13 cellular contexts compared by ENCODE assay signal in the genomic region with DNA sequence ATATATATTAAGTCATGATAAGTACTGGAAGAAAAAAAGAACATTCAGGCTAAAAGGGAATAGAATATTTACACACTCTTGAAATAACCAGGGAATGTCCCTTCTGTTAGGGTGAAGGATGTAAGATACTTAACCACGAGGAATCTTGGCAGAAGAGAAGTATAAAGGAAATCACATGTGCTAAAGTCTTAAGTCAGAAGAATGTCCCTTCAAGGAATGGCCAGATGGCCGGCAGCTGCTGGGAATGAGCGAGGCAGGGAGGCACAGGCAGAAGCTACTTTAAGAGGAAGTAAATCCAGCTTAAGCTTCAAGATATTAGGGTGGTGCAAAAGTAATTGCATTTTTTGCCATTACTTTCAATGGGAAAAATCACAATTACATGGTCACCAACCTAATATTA. TPM values are rescaled to one million over a fixed set of nuclear protein-coding genes. Genes with fewer than 3 reads are reported as not detected.
DNase-seq lines count a peak whose midpoint lies in the region; ATAC-seq, FAIRE-seq and TF ChIP-seq lines count a peak whose summit lies in the region.
"Had no signal": no experiment of that assay in that cellular context is flagged by ENCODE, and none has a peak within 500 bp of the region (broad histone marks: within the 10 kb centered on the region; RNA-seq: fewer than 3 reads in every experiment).

No MANE protein-coding gene starts in this region.

- FAIRE-seq in pancreas (lab: Jason Lieb, UNC), result no peak

- ATAC-seq in pancreas (peak in 3 of 4 donors; percentile 29 to 56 (median 52)), GM18520 (IDR thresholded peaks at IDR 0.05; ENCODE audit: unreplicated experiment) (no peak), HG03432 (IDR thresholded peaks at IDR 0.05; ENCODE audit: unreplicated experiment) (no peak)

- H3K9me3 ChIP-seq in pancreas, result no peaks in the 10 kb centered on the region

- H3K27me3 ChIP-seq in pancreas, result no peaks in the 10 kb centered on the region

- 42 to 66% methylated on average over 3 of the region's 3 CpGs for WGBS in pancreas, 2 donors

- no peaks in the 10 kb centered on the region for H3K4me1 ChIP-seq in pancreas

- DNase-seq in AG08396 (ENCODE audit: low spot score), result peak; percentile 62
- peak; percentile 88 for DNase-seq in NCI-H82 treated with DMSO at 0.1 percent for 48 hours (lab: John Stamatoyannopoulos, UW; ENCODE audit: unreplicated experiment)
- DNase-seq in foreskin fibroblast, result peak; percentile 86 to 94
- peak in 3 of 6 donors; percentile 11 to 26 (median 23) for DNase-seq in pancreas
- DNase-seq in DMS79 treated with DMSO at 0.1 percent for 48 hours (lab: John Stamatoyannopoulos, UW), result no peak
- no peak for DNase-seq in GDM1 (lab: John Stamatoyannopoulos, UW)
- DNase-seq: activated gamma-delta T cell; CD4-positive, alpha-beta memory T cell; effector CD8-positive, alpha-beta T cell; KG1; NCI-H2171 had no signal

- no peak overlapping the region for H3K4me3 ChIP-seq in foreskin fibroblast (ENCODE audit: low read depth in 1 of 2, low read length in 2 of 2)
- H3K4me3 ChIP-seq in pancreas, result no peak overlapping the region

- H3K36me3 ChIP-seq in pancreas, result no peaks in the 10 kb centered on the region

- no peak overlapping the region for H3K27ac ChIP-seq in pancreas

- TF ChIP-seq CTCF in foreskin fibroblast (IDR thresholded peaks at IDR 0.05; ENCODE audit: low read depth, low read length), result no peak
- TF ChIP-seq CTCF in pancreas (IDR thresholded peaks at IDR 0.05), result no peak

- intact Hi-C loops in pancreas (cut with DNase I), result no loop called here

RNA-seq across cellular contexts. Expression of a gene that starts 5.5 kb away (rescaled TPM):
- 1 to 10 TPM; 1.2 to 6.2 (median 1.9) TPM for total RNA-seq in pancreas
- 1 to 10 TPM in 1 of 2 donors, under 1 TPM in 1; 0.99 to 1.8 TPM for polyA plus RNA-seq in pancreas

Comparison
In these comparisons a context has a peak if more than half of its experiments do, and no peak if none do; other contexts are left out.
1. DNase-seq: peak in AG08396 (single experiment), NCI-H82 treated with DMSO at 0.1 percent for 48 hours (single experiment) and foreskin fibroblast (2 of 2); none in DMS79 treated with DMSO at 0.1 percent for 48 hours (single experiment) and GDM1 (single experiment).
2. ATAC-seq: peak in pancreas (3 of 4); none in GM18520 (single experiment) and HG03432 (single experiment).